In the genomic region with DNA sequence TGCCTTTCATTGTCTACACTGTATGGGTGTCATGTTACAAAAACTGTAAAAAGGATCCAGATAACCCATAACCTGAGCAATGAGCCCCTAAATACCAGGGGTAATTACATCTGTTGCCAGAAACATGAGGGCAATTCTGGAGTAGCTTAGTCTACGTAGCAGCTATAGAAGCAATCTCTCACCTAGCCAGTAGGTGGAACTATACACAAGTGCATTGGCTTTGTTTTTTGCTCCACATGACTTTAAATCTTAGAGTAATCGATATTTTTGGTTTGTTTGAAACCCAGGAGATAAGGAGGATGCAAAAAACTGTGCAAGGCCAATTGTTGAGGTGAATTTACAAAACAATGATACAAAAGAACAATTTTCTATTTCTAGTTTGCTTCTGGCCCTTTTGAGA, we compare ENCODE assay signal across 10 cellular contexts. TPM values are rescaled to one million over a fixed set of nuclear protein-coding genes. Genes with fewer than 3 reads are reported as not detected.
DNase-seq lines count a peak whose midpoint lies in the region; ATAC-seq, FAIRE-seq and TF ChIP-seq lines count a peak whose summit lies in the region.
"Had no signal": no experiment of that assay in that cellular context is flagged by ENCODE, and none has a peak within 500 bp of the region (broad histone marks: within the 10 kb centered on the region; RNA-seq: fewer than 3 reads in every experiment).

No MANE protein-coding gene starts in this region.

- H3K9me3 Mint-ChIP-seq in CD14-positive monocyte: peaks cover 0 to 2% (median 0%) of the 10 kb centered on the region in 7 donors

- H3K27me3 Mint-ChIP-seq in CD14-positive monocyte (ENCODE audit: low read depth in 3 of 3): peaks cover 0 to 4% (median 0%) of the 10 kb centered on the region in 3 donors

- no peaks in the 10 kb centered on the region for H3K27me3 ChIP-seq in MG63
- H3K27me3 ChIP-seq: SJSA1 had no signal

- DNase-seq in CD14-positive monocyte (ENCODE audit: low spot score): no peak
- DNase-seq in MV-4-11 (lab: John Stamatoyannopoulos, UW): peak; percentile 3
- peak; percentile 43 for DNase-seq in amniotic epithelial cell (ENCODE audit: low read depth)
- peak; percentile 51 for DNase-seq in iris pigment epithelial cell (ENCODE audit: low read depth)
- DNase-seq in MG63: no peak
- DNase-seq in H54 (ENCODE audit: insufficient read length, low spot score): no peak

- H3K36me3 ChIP-seq in MG63: no peaks in the 10 kb centered on the region
- H3K36me3 ChIP-seq: SJSA1 had no signal

- no peak overlapping the region for H3K27ac Mint-ChIP-seq in CD14-positive monocyte

- no peak overlapping the region for H3K4me3 ChIP-seq in MG63
- H3K4me3 ChIP-seq: SJSA1 had no signal

- FAIRE-seq in H54 (lab: Jason Lieb, UNC): no peak

- H3K4me3 Mint-ChIP-seq in CD14-positive monocyte: no peak overlapping the region

- peak; percentile 84 for ATAC-seq in GM18502 (IDR thresholded peaks at IDR 0.05; ENCODE audit: poor library complexity, unreplicated experiment)
- no peak for ATAC-seq in HG02973 (IDR thresholded peaks at IDR 0.05; ENCODE audit: unreplicated experiment)

- H3K4me1 Mint-ChIP-seq in CD14-positive monocyte: no peaks in the 10 kb centered on the region

- no peaks in the 10 kb centered on the region for H3K9me3 ChIP-seq in MG63
- H3K9me3 ChIP-seq: SJSA1 had no signal

- peak; percentile 63 for TF ChIP-seq CTCF in CD14-positive monocyte (IDR thresholded peaks at IDR 0.05)

- H3K36me3 Mint-ChIP-seq in CD14-positive monocyte: peaks cover 0 to 10% of the 10 kb centered on the region in 2 donors

- TF ChIP-seq POLR2A in H54 (IDR thresholded peaks at IDR 0.05; ENCODE audit: low read depth, low read length): no peak

- intact Hi-C loops in CD14-positive monocyte (cut with micrococcal nuclease): no loop called here

RNA-seq across cellular contexts. Expression of gene GPR82, which starts 57.5 kb away (rescaled TPM):
- polyA plus RNA-seq in CD14-positive monocyte: 1 to 10 TPM in 1 of 2 donors, under 1 TPM in 1; 0.67 to 2.0 TPM
- total RNA-seq in MG63 (2014; rRNA removed; shearing (Covaris generic); ENCODE audit: low replicate concordance): not detected in 2 replicates
- total RNA-seq: SJSA1, skeletal muscle tissue had no signal

Comparison
In these comparisons a context has a peak if more than half of its experiments do, and no peak if none do; other contexts are left out.
1. DNase-seq: peak in MV-4-11 (single experiment), amniotic epithelial cell (single experiment) and iris pigment epithelial cell (single experiment); none in CD14-positive monocyte (single experiment), MG63 (single experiment) and H54 (single experiment).